In the genomic region with DNA sequence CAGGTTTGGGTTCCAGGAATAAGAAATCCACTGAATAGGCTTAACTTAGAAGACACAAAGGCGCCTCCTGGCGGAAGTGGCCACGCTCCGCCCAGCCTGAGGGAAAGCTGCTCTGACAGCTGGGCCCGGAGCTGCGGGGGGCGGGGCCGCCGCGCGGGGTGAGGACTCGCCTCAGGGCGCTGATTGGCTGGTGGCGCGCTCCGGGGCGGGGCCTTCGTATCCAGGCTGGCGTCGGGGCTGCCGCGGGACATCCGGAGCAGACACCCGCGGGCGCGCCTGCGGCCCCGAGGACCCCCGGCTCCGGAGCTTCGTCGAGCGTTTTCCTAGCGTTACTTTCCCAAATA, we compare ENCODE assay signal across 1 cellular context.
TF ChIP-seq lines count a peak whose summit lies in the region.

No MANE protein-coding gene starts in this region.

TF ChIP-seq in HepG2, 621 proteins besides CTCF, POLR2A, EP300 and RAD21:
- TF ChIP-seq ZNF770 (CRISPR knock-in tag; IDR thresholded peaks at IDR 0.05): peak; percentile 23; the same call in 1 of the 2 replicates
